1 cellular context compared by ENCODE assay signal in genomic region chr16:57976331-57976796, GRCh38.
TF ChIP-seq lines count a peak whose summit lies in the region.

No MANE protein-coding gene starts in this region.

TF ChIP-seq in HCT116, 20 proteins besides CTCF, POLR2A, EP300 and RAD21 (continued from another document):
- TF ChIP-seq REST (IDR thresholded peaks at IDR 0.05; ENCODE audit: low read depth) (no peak), YY1 (IDR thresholded peaks at IDR 0.05; ENCODE audit: extremely low read depth, insufficient replicate concordance, low read depth, low read length) (no peak), TCF7L2 (IDR thresholded peaks at IDR 0.05; ENCODE audit: borderline replicate concordance, extremely low read depth, insufficient read depth, insufficient read length) (no peak), CBX3 (IDR thresholded peaks at IDR 0.05; ENCODE audit: low read depth) (no peak), CEBPB (IDR thresholded peaks at IDR 0.05; ENCODE audit: low read depth) (no peak), EGR1 (IDR thresholded peaks at IDR 0.05; ENCODE audit: low read depth) (no peak), SIN3A (IDR thresholded peaks at IDR 0.05; ENCODE audit: low read depth) (no peak), ELF1 (IDR thresholded peaks at IDR 0.05; ENCODE audit: borderline replicate concordance, low read depth) (no peak), FOSL1 (IDR thresholded peaks at IDR 0.05; ENCODE audit: low read depth) (no peak), ATF3 (IDR thresholded peaks at IDR 0.05) (no peak)
